31 cellular contexts compared by ENCODE assay signal in genomic region chr1:210573141-210573540, GRCh38.
"Had no signal": no experiment of that assay in that cellular context is flagged by ENCODE, and none has a peak within 500 bp of the region (broad histone marks: within the 10 kb centered on the region; RNA-seq: fewer than 3 reads in every experiment).

No MANE protein-coding gene starts in this region.

- H3K27me3 ChIP-seq: adrenal gland, ascending aorta, cardiac muscle cell had no signal

- DNase-seq: activated B cell treated with CpG ODN at 0.5 μM for 24 hours; activated CD4-positive, alpha-beta memory T cell treated with anti-CD3 and anti-CD28 coated beads for 36 hours; activated CD4-positive, alpha-beta T cell treated with anti-CD3 and anti-CD28 coated beads for 4 hours; activated CD4-positive, alpha-beta T cell treated with anti-CD3 and anti-CD28 coated beads, Interleukin-2, amount 10 ng/mL, durations not matched to agents 24 days and 14 days; activated CD4-positive, alpha-beta T cell treated with anti-CD3 and anti-CD28 coated beads, Interleukin-2, amount 50 U/mL, for 1 hour; activated CD4-positive, alpha-beta T cell treated with anti-CD3 and anti-CD28 coated beads, Interleukin-2, amount 50 U/mL, for 4 hours; activated CD4-positive, CD25-positive, alpha-beta regulatory T cell treated with anti-CD3 and anti-CD28 coated beads, Interleukin-2, amount 50 U/mL, for 72 hours; activated CD8-positive, alpha-beta memory T cell treated with anti-CD3 and anti-CD28 coated beads, Interleukin-2, amount 50 U/mL, for 4 hours; activated CD8-positive, alpha-beta T cell treated with anti-CD3 and anti-CD28 coated beads for 36 hours; activated effector memory CD4-positive, alpha-beta T cell treated with anti-CD3 and anti-CD28 coated beads, Interleukin-2, amount 50 U/mL, for 16 hours; activated gamma-delta T cell treated with Interleukin-2 at 50 U/mL for 16 hours; activated naive CD4-positive, alpha-beta T cell; activated naive CD4-positive, alpha-beta T cell treated with anti-CD3 and anti-CD28 coated beads for 36 hours; activated naive CD4-positive, alpha-beta T cell treated with anti-CD3 and anti-CD28 coated beads, Interleukin-2, amount 50 U/mL, for 16 hours; activated naive CD8-positive, alpha-beta T cell treated with anti-CD3 and anti-CD28 coated beads for 36 hours; activated T-cell treated with anti-CD3 and anti-CD28 coated beads for 4 hours; activated T-cell treated with anti-CD3 and anti-CD28 coated beads, Interleukin-2, amount 50 U/mL, for 1 hour; activated T-cell treated with anti-CD3 and anti-CD28 coated beads, Interleukin-2, amount 50 U/mL, for 4 hours; activated T-cell treated with anti-CD3 and anti-CD28 coated beads, Interleukin-2, amount 50 U/mL, for 72 hours; adrenal gland; amniotic stem cell; caudate nucleus; cerebellar nuclear complex; T-helper 1 cell; T-helper 2 cell; T-helper 9 cell had no signal

- ATAC-seq: activated CD8-positive, alpha-beta T cell treated with anti-CD3 and anti-CD28 coated beads for 36 hours; activated naive CD4-positive, alpha-beta T cell treated with anti-CD3 and anti-CD28 coated beads, Interleukin-2, amount 50 U/mL, for 72 hours; activated T-cell treated with anti-CD3 and anti-CD28 coated beads, Interleukin-2, amount 50 U/mL, for 4 hours; activated T-cell treated with anti-CD3 and anti-CD28 coated beads, Interleukin-2, amount 50 U/mL, for 72 hours; activated T-helper 17 cell treated with anti-CD3 and anti-CD28 coated beads, Interleukin-2, amount 50 U/mL, for 72 hours had no signal

- H3K4me1 ChIP-seq: adrenal gland, ascending aorta had no signal

- H3K4me3 ChIP-seq: adrenal gland, ascending aorta, cardiac muscle cell had no signal

- H3K27ac ChIP-seq: adrenal gland, ascending aorta, cardiac muscle cell, VCaP had no signal

- H3K36me3 ChIP-seq: adrenal gland, ascending aorta, cardiac muscle cell had no signal
